8 cellular contexts compared by ENCODE assay signal in genomic region chr3:31132132-31132769, GRCh38.
DNase-seq lines count a peak whose midpoint lies in the region; ATAC-seq, FAIRE-seq and TF ChIP-seq lines count a peak whose summit lies in the region.

No MANE protein-coding gene starts in this region.

- H3K4me2 ChIP-seq in astrocyte (ENCODE audit: low read length) = no peak overlapping the region

- H3K4me3 Mint-ChIP-seq in astrocyte (ENCODE audit: unreplicated experiment) = no peak overlapping the region

- TF ChIP-seq CTCF in astrocyte (IDR thresholded peaks at IDR 0.05; ENCODE audit: insufficient read depth, low read depth, low read length) = peak; percentile 44

- H3K9me3 ChIP-seq in astrocyte (ENCODE audit: insufficient read depth, low read depth, low read length) = no peaks in the 10 kb centered on the region

- H3K4me1 ChIP-seq in astrocyte (ENCODE audit: insufficient read depth, low read length) = no peaks in the 10 kb centered on the region

- no peak overlapping the region for H2AFZ ChIP-seq in astrocyte (ENCODE audit: low read depth, low read length)

- no peak overlapping the region for H3K9ac ChIP-seq in astrocyte (ENCODE audit: low read length)

- no peaks in the 10 kb centered on the region for H3K36me3 ChIP-seq in astrocyte (ENCODE audit: insufficient read depth, low read length)

- FAIRE-seq in astrocyte (lab: Jason Lieb, UNC) = peak; percentile 17

- no peaks in the 10 kb centered on the region for H3K9me3 Mint-ChIP-seq in astrocyte (ENCODE audit: unreplicated experiment)

- no peak overlapping the region for H3K27ac ChIP-seq in astrocyte (ENCODE audit: low read depth, low read length)

- no peaks in the 10 kb centered on the region for H3K4me1 Mint-ChIP-seq in astrocyte (ENCODE audit: low read depth, unreplicated experiment)

- H3K27me3 Mint-ChIP-seq in astrocyte (ENCODE audit: low read depth, unreplicated experiment) = peaks cover 3% of the 10 kb centered on the region

- H3K79me2 ChIP-seq in astrocyte (ENCODE audit: insufficient read depth, low read length) = no peaks in the 10 kb centered on the region

- H3K36me3 Mint-ChIP-seq in astrocyte (ENCODE audit: low read depth, unreplicated experiment) = no peaks in the 10 kb centered on the region

- H3K4me3 ChIP-seq in astrocyte (ENCODE audit: insufficient read depth, low read depth, low read length) = no peak overlapping the region

- no peaks in the 10 kb centered on the region for H3K27me3 ChIP-seq in astrocyte (ENCODE audit: insufficient read depth, low read length)

- DNase-seq in Caki2 (ENCODE audit: low read depth) = peak; percentile 4
- DNase-seq in HT1080 (ENCODE audit: low read depth) = peak; percentile 64
- peak; percentile 36 for DNase-seq in astrocyte (ENCODE audit: low read depth)
- DNase-seq in kidney tubule cell (ENCODE audit: low spot score) = peak; percentile 67
- DNase-seq in NCI-H1048 (lab: John Stamatoyannopoulos, UW) = no peak
- DNase-seq in activated CD4-positive, alpha-beta T cell treated with anti-CD3 and anti-CD28 coated beads for 1 hour = no peak

- H3K27ac Mint-ChIP-seq in astrocyte (ENCODE audit: unreplicated experiment) = no peak overlapping the region

- peak; percentile 43 for ATAC-seq in GM19043 (IDR thresholded peaks at IDR 0.05; ENCODE audit: low read depth, unreplicated experiment)
- ATAC-seq in HG03039 (IDR thresholded peaks at IDR 0.05; ENCODE audit: unreplicated experiment) = no peak

- no peaks in the 10 kb centered on the region for H4K20me1 ChIP-seq in astrocyte (ENCODE audit: insufficient read depth, low read length)

- in situ Hi-C loops in Caki2 (cut with HindIII; ENCODE audit: low pct_unique_long_range_greater_than_20kb, low sequenced_read_pairs) = no loop called here

Comparison
In these comparisons a context has a peak if more than half of its experiments do, and no peak if none do; other contexts are left out.
1. DNase-seq: peak in Caki2 (single experiment), HT1080 (single experiment), astrocyte (single experiment) and kidney tubule cell (single experiment); none in NCI-H1048 (single experiment) and activated CD4-positive, alpha-beta T cell treated with anti-CD3 and anti-CD28 coated beads for 1 hour (single experiment).